11 cellular contexts compared by ENCODE assay signal in the genomic region with DNA sequence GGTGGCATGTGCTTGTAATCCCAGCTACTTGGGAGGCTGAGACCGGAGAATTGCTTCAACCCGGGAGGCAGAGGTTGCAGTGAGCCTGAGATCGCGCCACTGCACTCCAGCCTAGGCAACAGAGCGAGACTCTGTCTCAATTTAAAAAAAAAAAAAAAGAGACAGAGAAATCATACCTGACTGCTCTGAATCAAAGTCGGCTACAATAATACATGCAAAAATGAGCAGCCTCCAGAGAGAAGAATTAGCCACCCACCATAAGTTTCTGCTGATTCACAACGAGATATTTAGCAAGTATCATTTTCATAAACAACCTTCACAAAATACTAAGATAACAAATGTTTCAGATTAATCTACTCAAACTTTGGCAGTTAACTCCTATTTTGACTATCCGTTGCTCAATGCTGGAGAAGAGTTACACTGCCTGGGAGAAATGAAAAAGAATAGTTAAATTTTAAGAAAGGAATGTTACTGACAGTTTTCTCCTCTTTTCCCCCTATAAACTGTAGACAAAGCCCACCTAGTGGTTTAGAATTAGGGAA. TPM values are rescaled to one million over a fixed set of nuclear protein-coding genes. Genes with fewer than 3 reads are reported as not detected.
DNase-seq lines count a peak whose midpoint lies in the region; ATAC-seq, FAIRE-seq and TF ChIP-seq lines count a peak whose summit lies in the region.
"Had no signal": no experiment of that assay in that cellular context is flagged by ENCODE, and none has a peak within 500 bp of the region (broad histone marks: within the 10 kb centered on the region; RNA-seq: fewer than 3 reads in every experiment).

No MANE protein-coding gene starts in this region.

- no peak overlapping the region for H3K14ac ChIP-seq in IMR-90 (replicated peaks; ENCODE audit: low read depth, low read length)

- 92% methylated on average over 2 of the region's 8 CpGs; no CpG with 5 or more reads in 1 of the 2 experiments for WGBS in IMR-90 (ENCODE audit: extremely low coverage in 2 of 2, insufficient read length in 1 of 2), 2 experiments
- WGBS in mammary epithelial cell (ENCODE audit: low coverage, missing lambda C conversion rate) = 97% methylated on average over 8 of the region's 8 CpGs

- H2BK15ac ChIP-seq in IMR-90 (ENCODE audit: low read depth, low read length) = no peak overlapping the region

- POLR2A ChIA-PET in IMR-90 (lab: Charles Lee; ENCODE audit: unreplicated experiment) = no interaction called here

- FAIRE-seq in D721Med (lab: Jason Lieb, UNC) = peak; percentile 51

- H3F3A ChIP-seq in neural cell (ENCODE audit: insufficient read depth, low read length, poor library complexity, severe bottlenecking) = no peaks in the 10 kb centered on the region

- intact Hi-C loops in IMR-90 (cut with micrococcal nuclease) (loop anchor here (5.0 kb wide), 1 partner anchor 34 kb away; no protein-coding TSS in a partner anchor), mammary epithelial cell (cut with micrococcal nuclease) (no loop called here)

- H2BK5ac ChIP-seq in IMR-90 (ENCODE audit: low read depth, low read length, poor library complexity, severe bottlenecking) = no peak overlapping the region

- H3K36me3 ChIP-seq in IMR-90 (ENCODE audit: control insufficient read depth, insufficient read depth, low read length) = no peaks in the 10 kb centered on the region
- no peaks in the 10 kb centered on the region for H3K36me3 ChIP-seq in mammary epithelial cell (ENCODE audit: insufficient read depth, low read length)
- no peaks in the 10 kb centered on the region for H3K36me3 ChIP-seq in neural cell (ENCODE audit: insufficient read depth, low read length)

- no peak for TF ChIP-seq EP300 in neural cell (conservative IDR thresholded peaks at IDR 0.05; ENCODE audit: poor library complexity, severe bottlenecking)

- no peak for TF ChIP-seq RAD21 in IMR-90 (IDR thresholded peaks at IDR 0.05; ENCODE audit: low read length)
- no peak for TF ChIP-seq RAD21 in neural cell (conservative IDR thresholded peaks at IDR 0.05)

- H3K23ac ChIP-seq in IMR-90 (ENCODE audit: low read depth, low read length) = no peak overlapping the region

- peak overlapping the region; percentile 25; the same call in 1 of the 2 replicates for H3K4me2 ChIP-seq in IMR-90 (ENCODE audit: low read depth, low read length)
- H3K4me2 ChIP-seq in mammary epithelial cell (ENCODE audit: insufficient read depth, low read depth, low read length) = peak overlapping the region; percentile 89
- H3K4me2 ChIP-seq in neural cell (ENCODE audit: low read length) = peak overlapping the region; percentile 78

- no peak overlapping the region for H3K18ac ChIP-seq in IMR-90 (ENCODE audit: low read depth, low read length)

- H4K91ac ChIP-seq in IMR-90 (ENCODE audit: insufficient read depth, low read depth, low read length) = no peak overlapping the region

- peaks cover 0 to 10% of the 10 kb centered on the region in 2 experiments; a peak in 2 of 4 replicates for H3K79me1 ChIP-seq in IMR-90 (ENCODE audit: low read depth in 1 of 2, low read length in 2 of 2)

- H3K56ac ChIP-seq in IMR-90 (ENCODE audit: extremely low read depth, insufficient read depth, low read length) = no peak overlapping the region

- dilution Hi-C loops in IMR-90 (cut with HindIII; ENCODE audit: low sequenced_read_pairs, unreplicated experiment) (no loop called here), mammary epithelial cell (cut with HindIII; ENCODE audit: low sequenced_read_pairs) (no loop called here)

- CTCF ChIA-PET in IMR-90 (lab: Yijun Ruan, JAX) (no interaction called here), mammary epithelial cell (lab: Charles Lee; ENCODE audit: low non-redundant PET) (no interaction called here)

- H3K79me2 ChIP-seq in mammary epithelial cell (ENCODE audit: insufficient read depth, low read length) (no peaks in the 10 kb centered on the region), neural cell (replicated peaks; ENCODE audit: insufficient read depth, low read length) (peaks cover 4% of the 10 kb centered on the region)

- no peaks in the 10 kb centered on the region for H3K27me3 ChIP-seq in IMR-90 (ENCODE audit: control insufficient read depth, insufficient read depth, low read length)
- H3K27me3 ChIP-seq in mammary epithelial cell (ENCODE audit: insufficient read depth, low read length) = no peaks in the 10 kb centered on the region
- no peaks in the 10 kb centered on the region for H3K27me3 ChIP-seq in neural cell (ENCODE audit: insufficient read depth, low read depth, low read length)

- no peaks in the 10 kb centered on the region for H3K9me2 ChIP-seq in neural cell (ENCODE audit: insufficient read depth, low read length)

- H3K4me1 ChIP-seq in IMR-90 (ENCODE audit: control insufficient read depth, insufficient read depth, low read length) = 0 out of 2 replicates have a peak, but pooled peaks cover 2% of the 10 kb centered on the region
- peaks cover 17% of the 10 kb centered on the region for H3K4me1 ChIP-seq in mammary epithelial cell (ENCODE audit: insufficient read depth, low read length)

- in situ Hi-C loops in IMR-90 (cut with MboI; ENCODE audit: low sequenced_read_pairs) (no loop called here), mammary epithelial cell (cut with MboI; ENCODE audit: low sequenced_read_pairs in 2 of 2) (no loop called here)

- H3K9ac ChIP-seq in IMR-90 (ENCODE audit: low read depth, low read length) = no peak overlapping the region
- H3K9ac ChIP-seq in mammary epithelial cell (ENCODE audit: insufficient read depth, low read length) = no peak overlapping the region
- peak overlapping the region; percentile 78 for H3K9ac ChIP-seq in neural cell (ENCODE audit: low read length)

- no peak overlapping the region for H2AK9ac ChIP-seq in IMR-90 (replicated peaks; ENCODE audit: low read depth, low read length, poor library complexity)

- H3K4me3 ChIP-seq in IMR-90 (ENCODE audit: insufficient read depth, low read depth, low read length) (no peak overlapping the region), mammary epithelial cell (replicated peaks in 1 of 3; ENCODE audit: insufficient read depth in 1 of 3, low read depth in 2 of 3, low read length in 3 of 3) (peak overlapping the region in 1 of 3 experiments; percentile 73), neural cell (ENCODE audit: low read length) (peak overlapping the region; percentile 98)

- 0 out of 2 replicates have a peak, but pooled peaks cover 3% of the 10 kb centered on the region for H3K9me1 ChIP-seq in IMR-90 (ENCODE audit: insufficient read depth, low read length)

- DNase-seq in D721Med (ENCODE audit: insufficient read length, low spot score) (no peak), IMR-90 (peak; percentile 26), mammary epithelial cell (no peak), SHP77 (lab: John Stamatoyannopoulos, UW) (no peak)
- DNase-seq in activated CD4-positive, alpha-beta T cell treated with anti-CD3 and anti-CD28 coated beads, Interleukin-2, amount 50 U/mL, for 48 hours = no peak
- DNase-seq: naive thymus-derived CD4-positive, alpha-beta T cell; NCI-H524 treated with DMSO at 0.1 percent for 48 hours; T-cell had no signal

- H2AK5ac ChIP-seq in IMR-90 (ENCODE audit: low read depth, low read length) = no peak overlapping the region

- no peak overlapping the region for H4K8ac ChIP-seq in IMR-90 (ENCODE audit: low read depth in 2 of 2, low read length in 2 of 2)

- H4K20me1 ChIP-seq in IMR-90 (ENCODE audit: insufficient read depth, low read length) (no peaks in the 10 kb centered on the region), mammary epithelial cell (ENCODE audit: insufficient read depth, low read length) (no peaks in the 10 kb centered on the region), neural cell (ENCODE audit: insufficient read depth) (no peaks in the 10 kb centered on the region)

- no peak for TF ChIP-seq POLR2A in IMR-90 (IDR thresholded peaks at IDR 0.05; ENCODE audit: low read depth, low read length)

- H2BK20ac ChIP-seq in IMR-90 (ENCODE audit: low read depth, low read length) = no peak overlapping the region

- no peak overlapping the region for H3K4ac ChIP-seq in IMR-90 (ENCODE audit: low read depth, low read length)

- H2AFZ ChIP-seq in IMR-90 (replicated peaks; ENCODE audit: low read length, poor library complexity) (no peak overlapping the region), mammary epithelial cell (ENCODE audit: low read depth, low read length) (no peak overlapping the region), neural cell (ENCODE audit: low read depth, low read length) (no peak overlapping the region)

- ATAC-seq in IMR-90 (ENCODE audit: low read depth) (no peak), HG03432 (IDR thresholded peaks at IDR 0.05; ENCODE audit: unreplicated experiment) (no peak), HG03460 (IDR thresholded peaks at IDR 0.05; ENCODE audit: unreplicated experiment) (no peak)
- ATAC-seq: naive thymus-derived CD4-positive, alpha-beta T cell; T-cell had no signal

- H3K27ac ChIP-seq in IMR-90 (ENCODE audit: insufficient read depth, low read length) (no peak overlapping the region), mammary epithelial cell (ENCODE audit: insufficient read depth, low read depth, low read length) (no peak overlapping the region), neural cell (ENCODE audit: low read length) (no peak overlapping the region)

- no peak overlapping the region for H2BK120ac ChIP-seq in IMR-90 (ENCODE audit: low read depth, low read length)

- BruUV-seq in IMR-90 (replicated peaks; lab: Mats Ljungman, UMichigan) = no TSS peak
- no TSS peak for BruUV-seq in mammary epithelial cell (replicated peaks; lab: Mats Ljungman, UMichigan)

- TF ChIP-seq CTCF in D721Med (IDR thresholded peaks at IDR 0.05; ENCODE audit: insufficient read depth, missing control alignments) (no peak), IMR-90 (conservative IDR thresholded peaks at IDR 0.05; ENCODE audit: low read depth, low read length) (no peak), mammary epithelial cell (conservative IDR thresholded peaks at IDR 0.05 in 1 of 2, IDR thresholded peaks at IDR 0.05 in 1 of 2; ENCODE audit: extremely low read depth in 1 of 2, insufficient read depth in 1 of 2, low read depth in 1 of 2, low read length in 2 of 2) (no peak), neural cell (IDR thresholded peaks at IDR 0.05; ENCODE audit: poor library complexity, severe bottlenecking) (no peak)

- H4K5ac ChIP-seq in IMR-90 (ENCODE audit: low read depth, low read length) = no peak overlapping the region

- H3K9me3 ChIP-seq in IMR-90 (ENCODE audit: control insufficient read depth, insufficient read depth, low read length) (no peaks in the 10 kb centered on the region), mammary epithelial cell (replicated peaks; ENCODE audit: insufficient read depth, low read length) (no peaks in the 10 kb centered on the region), neural cell (ENCODE audit: low read length) (no peaks in the 10 kb centered on the region)

RNA-seq across cellular contexts. Expression of gene OSBPL1A, which starts 1.5 kb away (rescaled TPM):
- total RNA-seq in IMR-90 (2012; rRNA removed) = 50.3 and 70.4 TPM in 2 replicates
- 26.9 and 29.4 TPM in 2 replicates for polyA plus RNA-seq in IMR-90 (2012; rRNA removed)
- polyA plus RNA-seq in IMR-90 (2012; cell fraction: cytosol; rRNA removed) = 7.3 and 13.5 TPM in 2 replicates
- 3.2 and 21.3 TPM in 2 replicates for polyA plus RNA-seq in IMR-90 (2012; cell fraction: nucleus; rRNA removed; ENCODE audit: low replicate concordance)
- total RNA-seq in mammary epithelial cell = 10 to 100 TPM; 30.4 to 65.2 TPM
- polyA plus RNA-seq in mammary epithelial cell = 28.1 TPM
- 44.4 TPM for polyA minus RNA-seq in mammary epithelial cell
- 19.2 and 24.9 TPM in 2 replicates for polyA plus RNA-seq in neural cell
- 25.1 and 34.5 TPM in 2 replicates for polyA minus RNA-seq in neural cell

RNA-seq across cellular contexts. Expression of gene IMPACT, which starts 30.3 kb away (rescaled TPM):
- 11.8 and 26.4 TPM in 2 replicates for total RNA-seq in IMR-90 (2012; rRNA removed)
- polyA plus RNA-seq in IMR-90 (2012; rRNA removed) = 10.4 and 13.8 TPM in 2 replicates
- polyA plus RNA-seq in IMR-90 (2012; cell fraction: cytosol; rRNA removed) = 2.1 and 3.2 TPM in 2 replicates
- 3.1 and 10.1 TPM in 2 replicates for polyA plus RNA-seq in IMR-90 (2012; cell fraction: nucleus; rRNA removed; ENCODE audit: low replicate concordance)
- total RNA-seq in mammary epithelial cell = 10 to 100 TPM; 38.8 to 45.2 TPM
- 12.6 TPM for polyA plus RNA-seq in mammary epithelial cell
- 37.6 TPM for polyA minus RNA-seq in mammary epithelial cell
- 25.2 and 31.1 TPM in 2 replicates for polyA plus RNA-seq in neural cell
- 24.8 and 31.4 TPM in 2 replicates for polyA minus RNA-seq in neural cell

Comparison
In these comparisons a context has a peak if more than half of its experiments do, and no peak if none do; other contexts are left out.
1. H3K4me2 ChIP-seq: peak in every context shown above with its lines; median percentile 89 in mammary epithelial cell; 78 in neural cell; 25 in IMR-90.